Comparison of ENCODE assay signal across 23 cellular contexts in the genomic region with DNA sequence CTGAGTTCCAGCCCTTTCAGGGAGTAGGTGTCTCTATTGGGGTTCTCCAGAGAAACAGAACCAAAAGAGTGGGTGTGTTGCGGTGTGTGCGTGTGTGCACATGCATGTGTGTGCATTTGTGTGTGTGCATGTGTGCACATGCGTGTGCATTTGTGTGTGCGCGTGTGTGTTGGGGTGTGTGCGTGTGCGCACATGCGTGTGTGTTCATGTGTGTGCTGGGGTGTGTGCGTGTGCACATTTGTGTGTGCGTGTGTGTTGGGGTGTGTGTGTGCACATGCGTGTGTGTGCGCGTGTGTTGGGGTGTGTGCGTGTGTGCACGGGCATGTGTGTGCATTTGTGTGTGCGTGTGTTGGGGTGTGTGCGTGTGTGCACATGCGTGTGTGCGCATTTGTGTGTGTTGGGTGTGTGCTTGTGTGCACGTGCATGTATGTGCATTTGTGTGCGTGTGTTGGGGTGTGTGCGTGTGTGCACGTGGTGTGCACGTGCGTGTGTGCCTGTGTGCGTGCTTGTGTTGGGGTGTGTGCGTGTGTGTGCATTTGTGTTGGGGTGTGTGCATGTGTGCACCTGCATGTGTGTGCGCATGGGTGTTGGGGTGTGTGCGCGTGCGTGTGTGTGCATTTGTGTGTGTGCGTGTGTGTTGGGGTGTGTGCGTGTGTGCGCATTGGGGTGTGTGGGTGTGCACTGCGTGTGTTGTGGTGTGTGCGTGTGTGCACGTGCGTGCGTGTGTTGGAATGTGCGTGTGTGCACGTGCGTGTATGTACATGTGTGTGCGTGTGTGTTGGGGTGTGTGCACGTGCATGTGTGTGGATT. TPM values are rescaled to one million over a fixed set of nuclear protein-coding genes. Genes with fewer than 3 reads are reported as not detected.
"Had no signal": no experiment of that assay in that cellular context is flagged by ENCODE, and none has a peak within 500 bp of the region (broad histone marks: within the 10 kb centered on the region; RNA-seq: fewer than 3 reads in every experiment).

No MANE protein-coding gene starts in this region.

- H3K4me3 ChIP-seq: body of pancreas, esophagus muscularis mucosa, ovary, prostate gland, spleen had no signal

- H3K27me3 ChIP-seq: body of pancreas, ovary, spleen had no signal

- H3K9me3 Mint-ChIP-seq: activated T-cell treated with anti-CD3 and anti-CD28 coated beads, Interleukin-2, amount 50 U/mL, for 4 hours had no signal

- H3K4me1 Mint-ChIP-seq: activated B cell treated with CpG ODN at 0.5 μM for 24 hours; activated CD4-positive, alpha-beta T cell treated with anti-CD3 and anti-CD28 coated beads for 36 hours had no signal

- H3K4me3 Mint-ChIP-seq: activated B cell treated with CpG ODN at 0.5 μM for 24 hours; activated CD4-positive, alpha-beta T cell treated with anti-CD3 and anti-CD28 coated beads for 36 hours; activated T-cell treated with anti-CD3 and anti-CD28 coated beads, Interleukin-2, amount 50 U/mL, for 4 hours had no signal

- DNase-seq: activated B cell treated with CpG ODN at 0.5 μM for 24 hours; activated CD4-positive, alpha-beta T cell treated with anti-CD3 and anti-CD28 coated beads for 36 hours; activated CD4-positive, alpha-beta T cell treated with anti-CD3 and anti-CD28 coated beads, Interleukin-2, amount 50 U/mL, for 4 hours; activated CD8-positive, alpha-beta memory T cell treated with anti-CD3 and anti-CD28 coated beads for 24 hours; activated CD8-positive, alpha-beta memory T cell treated with anti-CD3 and anti-CD28 coated beads, Interleukin-2, amount 50 U/mL, for 4 hours; activated naive CD4-positive, alpha-beta T cell treated with Interleukin-2 at 50 U/mL for 16 hours; activated T-cell treated with anti-CD3 and anti-CD28 coated beads, Interleukin-2, amount 50 U/mL, for 4 hours; anterior cingulate cortex; body of pancreas; caudate nucleus; dermis blood vessel endothelial cell; effector CD8-positive, alpha-beta T cell; hippocampal formation; left ventricle myocardium superior; mammary epithelial cell; ovary; spleen; stimulated activated CD4-positive, alpha-beta T cell treated with anti-CD3 and anti-CD28 coated beads, Interleukin-4, amount 100 ng/mL, for 1 hour; stimulated activated naive CD4-positive, alpha-beta T cell treated with Interleukin-2 at 50 U/mL for 16 hours had no signal

- H3K4me1 ChIP-seq: body of pancreas, prostate gland had no signal

- H3K27ac ChIP-seq: body of pancreas, esophagus muscularis mucosa, ovary, prostate gland, spleen had no signal

- ATAC-seq: activated CD4-positive, alpha-beta T cell treated with anti-CD3 and anti-CD28 coated beads for 36 hours; activated T-cell treated with anti-CD3 and anti-CD28 coated beads, Interleukin-2, amount 50 U/mL, for 4 hours; body of pancreas; left ventricle myocardium superior; SK-N-SH treated with all-trans-retinoic acid at 6 μM for 48 hours had no signal

- H3K36me3 ChIP-seq: esophagus muscularis mucosa, ovary, prostate gland, spleen had no signal

- H3K27ac Mint-ChIP-seq: activated B cell treated with CpG ODN at 0.5 μM for 24 hours; activated CD4-positive, alpha-beta T cell treated with anti-CD3 and anti-CD28 coated beads for 36 hours had no signal

- H3K9me3 ChIP-seq: body of pancreas, esophagus muscularis mucosa, ovary, prostate gland had no signal

RNA-seq across cellular contexts. Expression of a gene that starts 38.4 kb away (rescaled TPM):
- total RNA-seq: activated B cell treated with CpG ODN at 0.5 μM for 24 hours; activated T-cell treated with anti-CD3 and anti-CD28 coated beads, Interleukin-2, amount 50 U/mL, for 4 hours; body of pancreas; mammary epithelial cell; myocyte; spleen had no signal
- polyA plus RNA-seq: mammary epithelial cell had no signal
